24 cellular contexts compared by ENCODE assay signal in genomic region chr2:176733698-176734430, GRCh38.
DNase-seq lines count a peak whose midpoint lies in the region; ATAC-seq, FAIRE-seq and TF ChIP-seq lines count a peak whose summit lies in the region.
"Had no signal": no experiment of that assay in that cellular context is flagged by ENCODE, and none has a peak within 500 bp of the region (broad histone marks: within the 10 kb centered on the region; RNA-seq: fewer than 3 reads in every experiment).

No MANE protein-coding gene starts in this region.

- CTCF ChIA-PET in K562 (lab: Yijun Ruan, JAX; ENCODE audit: low intra/inter-chr PET ratio), result no interaction called here

- H3K9me1 ChIP-seq in K562 (ENCODE audit: control insufficient read depth, insufficient read depth, low read length), result no peaks in the 10 kb centered on the region

- no TSS peak for BruUV-seq in K562 (replicated peaks; lab: Mats Ljungman, UMichigan)

- TF ChIP-seq CTCF in GM06990 (IDR thresholded peaks at IDR 0.05; ENCODE audit: insufficient read depth, low read length, poor library complexity, severe bottlenecking) (no peak), K562 (IDR thresholded peaks at IDR 0.05 in 2 of 3, conservative IDR thresholded peaks at IDR 0.05 in 1 of 3; ENCODE audit: insufficient read depth in 2 of 3, low read depth in 1 of 3, low read length in 3 of 3) (no peak)

- H3K27me3 ChIP-seq in GM06990 (replicated peaks; ENCODE audit: control insufficient read depth, insufficient read depth, low read length) (no peaks in the 10 kb centered on the region), Karpas-422 (ENCODE audit: low read length) (no peaks in the 10 kb centered on the region), K562 (ENCODE audit: control insufficient read depth in 2 of 2, insufficient read depth in 2 of 2, low read length in 2 of 2) (no peaks in the 10 kb centered on the region; a peak in 1 of 5 replicates)
- H3K27me3 ChIP-seq: BLaER1 had no signal

- H3K9ac ChIP-seq in Karpas-422 (ENCODE audit: low read length) (no peak overlapping the region), K562 (ENCODE audit: insufficient read depth in 1 of 2, low read depth in 2 of 2, low read length in 2 of 2) (no peak overlapping the region)
- H3K9ac ChIP-seq: BLaER1, GM23248 had no signal

- no peak for TF ChIP-seq RAD21 in K562 (CRISPR knock-in tag; conservative IDR thresholded peaks at IDR 0.05 in 1 of 2, IDR thresholded peaks at IDR 0.05 in 1 of 2)

- no peaks in the 10 kb centered on the region for H3K36me3 ChIP-seq in GM06990 (ENCODE audit: control insufficient read depth, insufficient read depth, low read length)
- no peaks in the 10 kb centered on the region for H3K36me3 ChIP-seq in Karpas-422 (ENCODE audit: insufficient read depth, low read length)
- no peaks in the 10 kb centered on the region for H3K36me3 ChIP-seq in K562 (ENCODE audit: control insufficient read depth, insufficient read depth, low read length)
- H3K36me3 ChIP-seq: BLaER1 had no signal

- DNase-seq in GM06990 (ENCODE audit: extremely low read depth, insufficient read length) (peak; percentile 14), Karpas-422 (no peak), K562 (ENCODE audit: extremely low read depth in 1 of 4, low spot score in 3 of 4) (no peak), NCI-H128 (lab: John Stamatoyannopoulos, UW; ENCODE audit: unreplicated experiment) (no peak), medulla oblongata (ENCODE audit: extremely low spot score) (no peak), COLO668 (lab: John Stamatoyannopoulos, UW; ENCODE audit: unreplicated experiment) (no peak), HuH-7.5 (ENCODE audit: low spot score) (no peak)
- DNase-seq: CD4-positive, CD25-positive, alpha-beta regulatory T cell; CD8-positive, alpha-beta T cell; DMS 273 treated with DMSO at 0.1 percent for 48 hours; DMS79; EL; GDM1; GM23248; H7; HCEC 1CT had no signal

- peak; percentile 52 for ATAC-seq in GM18868 (IDR thresholded peaks at IDR 0.05; ENCODE audit: unreplicated experiment)
- no peak for ATAC-seq in K562
- ATAC-seq: CD8-positive, alpha-beta T cell had no signal

- H3K4me1 ChIP-seq in Karpas-422 (ENCODE audit: low read length) (peaks cover 10% of the 10 kb centered on the region), K562 (replicated peaks in 1 of 2; ENCODE audit: control insufficient read depth in 2 of 2, insufficient read depth in 2 of 2, low read length in 2 of 2) (no peaks in the 10 kb centered on the region)
- H3K4me1 ChIP-seq: BLaER1 had no signal

- no peak for TF ChIP-seq EP300 in K562 (IDR thresholded peaks at IDR 0.05; ENCODE audit: low read length)

- H3K4me3 ChIP-seq in GM06990 (replicated peaks; ENCODE audit: low read depth, low read length) (no peak overlapping the region), Karpas-422 (ENCODE audit: low read length) (no peak overlapping the region), K562 (no peak overlapping the region)
- H3K4me3 ChIP-seq: BLaER1, GM23248 had no signal

- peak; percentile 19 for FAIRE-seq in K562 (lab: Jason Lieb, UNC)
- FAIRE-seq: A204.1, D721Med, GM18507, H1 had no signal

- POLR2A ChIA-PET in K562 (lab: Yijun Ruan, JAX), result no interaction called here

- H3K9me2 ChIP-seq in Karpas-422 (replicated peaks; ENCODE audit: insufficient read depth, low read length), result no peaks in the 10 kb centered on the region

- intact Hi-C loops in K562 (cut with micrococcal nuclease), result no loop called here

- no peaks in the 10 kb centered on the region for H3K79me2 ChIP-seq in Karpas-422 (ENCODE audit: low read length)
- H3K79me2 ChIP-seq in K562 (ENCODE audit: control insufficient read depth, insufficient read depth, low read length), result no peaks in the 10 kb centered on the region

- H2AFZ ChIP-seq in Karpas-422 (ENCODE audit: low read length) (0 out of 2 replicates have a peak overlapping the region, but pooled peaks have one; percentile 64), K562 (ENCODE audit: low read depth, low read length) (no peak overlapping the region)
- H2AFZ ChIP-seq: GM23248 had no signal

- no peak overlapping the region for H3K4me2 ChIP-seq in Karpas-422 (ENCODE audit: low read depth, low read length, poor library complexity, severe bottlenecking)
- no peak overlapping the region for H3K4me2 ChIP-seq in K562 (ENCODE audit: insufficient read depth, low read length)
- H3K4me2 ChIP-seq: BLaER1 had no signal

- no peaks in the 10 kb centered on the region for H4K20me1 ChIP-seq in Karpas-422 (ENCODE audit: insufficient read depth, low read depth, low read length)
- H4K20me1 ChIP-seq in K562 (replicated peaks; ENCODE audit: control insufficient read depth, insufficient read depth, low read length), result no peaks in the 10 kb centered on the region
- H4K20me1 ChIP-seq: BLaER1 had no signal

- H3K9me3 ChIP-seq in Karpas-422 (ENCODE audit: low read length) (no peaks in the 10 kb centered on the region), K562 (replicated peaks; ENCODE audit: control insufficient read depth, insufficient read depth, low read depth, low read length) (no peaks in the 10 kb centered on the region)
- H3K9me3 ChIP-seq: BLaER1 had no signal

- H3K27ac ChIP-seq in Karpas-422 (ENCODE audit: low read length) (no peak overlapping the region), K562 (ENCODE audit: extremely low read depth, low read depth, low read length) (no peak overlapping the region)
- H3K27ac ChIP-seq: 22Rv1, BLaER1, C4-2B, GM23248 had no signal

- WGBS in K562 (ENCODE audit: insufficient coverage, low coverage, missing lambda C conversion rate), result 1% methylated on average over 3 of the region's 3 CpGs

- in situ Hi-C loops in K562 (cut with MboI), result no loop called here

- no peak for TF ChIP-seq POLR2A in K562 (conservative IDR thresholded peaks at IDR 0.05)

TF ChIP-seq in K562, 482 proteins besides CTCF, POLR2A, EP300 and RAD21:
- TF ChIP-seq EHMT2 (IDR thresholded peaks at IDR 0.05) (no peak), ARNT (IDR thresholded peaks at IDR 0.05) (no peak), RBM17 (IDR thresholded peaks at IDR 0.05; ENCODE audit: borderline replicate concordance, low read depth, low read length) (no peak), HCFC1 (IDR thresholded peaks at IDR 0.05; ENCODE audit: low read depth, low read length) (no peak), MTA2 (IDR thresholded peaks at IDR 0.05; ENCODE audit: low read depth) (no peak), HDGF (IDR thresholded peaks at IDR 0.05) (no peak), GTF2E2 (tag; IDR thresholded peaks at IDR 0.05) (no peak), ZNF175 (CRISPR knock-in tag; IDR thresholded peaks at IDR 0.05; ENCODE audit: low read depth) (no peak), ZNF764 (CRISPR knock-in tag; IDR thresholded peaks at IDR 0.05; ENCODE audit: low read depth) (no peak), TBP (optimal IDR thresholded peaks at IDR 0.05; ENCODE audit: low read depth, low read length) (no peak), XRCC4 (IDR thresholded peaks at IDR 0.05; ENCODE audit: extremely low read depth, insufficient read depth, insufficient read length) (no peak), ERF (CRISPR knock-in tag; IDR thresholded peaks at IDR 0.05) (no peak), ZNF717 (CRISPR knock-in tag; IDR thresholded peaks at IDR 0.05) (no peak), SUPT5H (IDR thresholded peaks at IDR 0.05) (no peak), STAT5B (CRISPR knock-in tag; IDR thresholded peaks at IDR 0.05) (no peak), DEAF1 (CRISPR knock-in tag; IDR thresholded peaks at IDR 0.05) (no peak), CHD4 (IDR thresholded peaks at IDR 0.05; ENCODE audit: insufficient read depth, insufficient replicate concordance, low read depth, low read length, poor library complexity, severe bottlenecking) (no peak), E2F3 (CRISPR knock-in tag; IDR thresholded peaks at IDR 0.05) (no peak), MAX (CRISPR knock-in tag; IDR thresholded peaks at IDR 0.05) (no peak), ZNF785 (CRISPR knock-in tag; IDR thresholded peaks at IDR 0.05) (no peak)
